14 cellular contexts compared by ENCODE assay signal in genomic region chr5:68994645-68995044, GRCh38.
DNase-seq lines count a peak whose midpoint lies in the region; ATAC-seq and TF ChIP-seq lines count a peak whose summit lies in the region.
"Had no signal": no experiment of that assay in that cellular context is flagged by ENCODE, and none has a peak within 500 bp of the region (broad histone marks: within the 10 kb centered on the region; RNA-seq: fewer than 3 reads in every experiment).

No MANE protein-coding gene starts in this region.

- H3K4me3 ChIP-seq in transverse colon: no peak overlapping the region
- H3K4me3 ChIP-seq: mucosa of descending colon had no signal

- peak; percentile 90 for ATAC-seq in GM19395 (IDR thresholded peaks at IDR 0.05; ENCODE audit: unreplicated experiment)
- peak; percentile 91 for ATAC-seq in HG02852 (IDR thresholded peaks at IDR 0.05; ENCODE audit: unreplicated experiment)
- ATAC-seq: mucosa of descending colon had no signal

- in situ Hi-C loops in transverse colon (cut with MboI; ENCODE audit: low pct_ligation_motif_present in 1 of 4, low pct_unique_long_range_greater_than_20kb in 1 of 4, low sequenced_read_pairs in 3 of 4): no loop called here

- DNase-seq in GM10266 (ENCODE audit: extremely low spot score) (peak; percentile 19), HK-2 (ENCODE audit: unreplicated experiment) (no peak), RPMI8226 (no peak), transverse colon (no peak), HCEC 1CT (no peak)
- DNase-seq: activated T-cell treated with anti-CD3 and anti-CD28 coated beads, Interleukin-2, amount 50 U/mL, for 24 hours; anterior cingulate cortex; Calu3; mucosa of descending colon; stimulated activated CD8-positive, alpha-beta memory T cell treated with anti-CD3 and anti-CD28 coated beads, Interleukin-4, amount 100 ng/mL, for 48 hours had no signal

- no peak for TF ChIP-seq EP300 in transverse colon (IDR thresholded peaks at IDR 0.05; ENCODE audit: low read depth)

- WGBS in transverse colon (ENCODE audit: low coverage in 1 of 2), 2 donors: 59 to 65% methylated on average over 4 of the region's 4 CpGs

- no peaks in the 10 kb centered on the region for H3K36me3 ChIP-seq in transverse colon

- H3K9me3 ChIP-seq in transverse colon: no peaks in the 10 kb centered on the region
- H3K9me3 ChIP-seq: mucosa of descending colon had no signal

- intact Hi-C loops in transverse colon (cut with DNase I; ENCODE audit: low total_unique reads): no loop called here

- peaks cover 0 to 3% (median 0%) of the 10 kb centered on the region in 4 donors for H3K4me1 ChIP-seq in transverse colon

- TF ChIP-seq CTCF in GM10266 (IDR thresholded peaks at IDR 0.05; ENCODE audit: control insufficient read depth, insufficient read depth, low read depth, missing control alignments) (no peak), transverse colon (IDR thresholded peaks at IDR 0.05) (no peak)

- H3K27me3 ChIP-seq in transverse colon: no peaks in the 10 kb centered on the region
- H3K27me3 ChIP-seq: foreskin keratinocyte had no signal

- no peak for TF ChIP-seq POLR2A in transverse colon (IDR thresholded peaks at IDR 0.05)

- H3K27ac ChIP-seq in angular gyrus (ENCODE audit: low read depth, low read length): peak overlapping the region; percentile 51
- H3K27ac ChIP-seq in transverse colon: peak overlapping the region in 1 of 4 donors; percentile 46
